Comparison of ENCODE assay signal across 8 cellular contexts in the genomic region with DNA sequence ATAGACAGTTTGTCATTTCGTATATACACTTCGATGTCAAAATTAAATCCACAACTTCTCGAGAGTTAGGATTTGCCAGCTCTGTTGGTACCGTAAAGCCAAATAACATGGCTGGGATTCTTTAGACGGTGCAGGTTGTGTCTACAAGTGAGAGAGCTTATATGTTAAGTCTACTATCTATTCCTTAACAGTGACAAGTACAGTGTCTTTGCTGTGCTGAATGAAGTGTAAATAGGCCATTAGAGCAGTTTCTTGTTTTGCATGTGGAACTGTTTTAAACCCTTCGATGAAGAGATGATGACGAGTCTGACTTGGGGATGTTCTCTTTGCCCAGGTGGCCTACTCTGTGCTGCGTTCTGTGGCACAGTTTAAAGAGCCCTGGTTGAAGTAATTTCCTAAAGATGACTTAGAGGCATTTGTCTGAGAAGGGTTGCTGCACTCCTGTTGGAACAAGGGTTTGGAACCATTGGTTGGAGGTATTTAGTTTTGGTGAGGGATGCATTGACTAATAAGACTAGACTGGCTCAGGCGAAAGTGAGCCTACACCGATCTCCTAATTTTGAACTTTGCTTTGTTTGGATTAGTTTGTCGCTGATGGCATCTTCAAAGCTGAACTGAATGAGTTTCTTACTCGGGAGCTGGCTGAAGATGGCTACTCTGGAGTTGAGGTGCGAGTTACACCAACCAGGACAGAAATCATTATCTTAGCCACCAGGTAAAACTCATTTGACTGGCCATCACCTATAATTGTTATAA. TPM values are rescaled to one million over a fixed set of nuclear protein-coding genes. Genes with fewer than 3 reads are reported as not detected.
DNase-seq lines count a peak whose midpoint lies in the region; ATAC-seq and TF ChIP-seq lines count a peak whose summit lies in the region.

No MANE protein-coding gene starts in this region.

- no peaks in the 10 kb centered on the region for H3K9me3 Mint-ChIP-seq in stimulated activated naive B cell treated with anti-CD40 and anti-IgM and Interleukin-4, amounts not matched to agents 10 μg/mL and 1 μg/mL and 100 μg/mL, for 72 hours

- peaks cover 45 to 59% of the 10 kb centered on the region in 2 donors for H3K36me3 Mint-ChIP-seq in stimulated activated naive B cell treated with anti-CD40 and anti-IgM and Interleukin-4, amounts not matched to agents 10 μg/mL and 1 μg/mL and 100 μg/mL, for 72 hours

- peak; percentile 19 to 29 for ATAC-seq in stimulated activated naive B cell treated with anti-CD40 and anti-IgM and Interleukin-4, amounts not matched to agents 10 μg/mL and 1 μg/mL and 100 μg/mL, for 72 hours (replicated peaks)
- ATAC-seq in GM19324 (IDR thresholded peaks at IDR 0.05; ENCODE audit: low FRiP score, unreplicated experiment) = no peak

- H3K27ac Mint-ChIP-seq in stimulated activated naive B cell treated with anti-CD40 and anti-IgM and Interleukin-4, amounts not matched to agents 10 μg/mL and 1 μg/mL and 100 μg/mL, for 72 hours = peak overlapping the region; percentile 98

- TF ChIP-seq CTCF in C4-2B (conservative IDR thresholded peaks at IDR 0.05) (no peak; the same call in 1 of the 2 replicates), astrocyte of the spinal cord (IDR thresholded peaks at IDR 0.05; ENCODE audit: low read depth, low read length) (no peak)

- H3K27ac ChIP-seq in C4-2B = peak overlapping the region; percentile 95

- DNase-seq in M059J (ENCODE audit: low read depth) (peak; percentile 22), astrocyte of the spinal cord (ENCODE audit: low read depth, low spot score) (no peak), iris pigment epithelial cell (ENCODE audit: low read depth) (peak; percentile 21), epidermal melanocyte (ENCODE audit: insufficient read length, low spot score) (no peak)
- no peak for DNase-seq in stimulated activated naive B cell treated with anti-CD40 and anti-IgM and Interleukin-4, amounts not matched to agents 10 μg/mL and 1 μg/mL and 100 μg/mL, for 72 hours
- DNase-seq in stimulated activated CD4-positive, alpha-beta T cell treated with anti-CD3 and anti-CD28 coated beads, Interleukin-4, amount 100 ng/mL, for 24 hours = no peak

- H3K4me3 Mint-ChIP-seq in stimulated activated naive B cell treated with anti-CD40 and anti-IgM and Interleukin-4, amounts not matched to agents 10 μg/mL and 1 μg/mL and 100 μg/mL, for 72 hours = peak overlapping the region; percentile 97 to 99

- H3K4me3 ChIP-seq in astrocyte of the spinal cord (ENCODE audit: low read depth, low read length) = peak overlapping the region; percentile 100

- H3K4me1 Mint-ChIP-seq in stimulated activated naive B cell treated with anti-CD40 and anti-IgM and Interleukin-4, amounts not matched to agents 10 μg/mL and 1 μg/mL and 100 μg/mL, for 72 hours = peaks cover 32 to 57% of the 10 kb centered on the region in 2 donors

- H3K27me3 Mint-ChIP-seq in stimulated activated naive B cell treated with anti-CD40 and anti-IgM and Interleukin-4, amounts not matched to agents 10 μg/mL and 1 μg/mL and 100 μg/mL, for 72 hours = peaks cover 0 to 5% of the 10 kb centered on the region in 2 donors

- in situ Hi-C loops in astrocyte of the spinal cord (cut with HindIII; ENCODE audit: low sequenced_read_pairs) = no loop called here

RNA-seq across cellular contexts. Expression of gene RPS3, which starts 1.0 kb away (rescaled TPM):
- 795 and 1,166 TPM in 2 replicates for total RNA-seq in M059J (2014; rRNA removed; shearing (Covaris generic))

RNA-seq across cellular contexts. Expression of gene KLHL35, which starts 32.7 kb away (rescaled TPM):
- total RNA-seq in M059J (2014; rRNA removed; shearing (Covaris generic)) = 1.7 and 7.2 TPM in 2 replicates

RNA-seq across cellular contexts. Expression of gene ARRB1, which starts 48.8 kb away (rescaled TPM):
- total RNA-seq in M059J (2014; rRNA removed; shearing (Covaris generic)) = 5.8 and 9.1 TPM in 2 replicates

Comparison
In these comparisons a context has a peak if more than half of its experiments do, and no peak if none do; other contexts are left out.
1. DNase-seq: peak in M059J (single experiment) and iris pigment epithelial cell (single experiment); none in astrocyte of the spinal cord (single experiment), stimulated activated naive B cell treated with anti-CD40 and anti-IgM and Interleukin-4, amounts not matched to agents 10 μg/mL and 1 μg/mL and 100 μg/mL, for 72 hours (single experiment), stimulated activated CD4-positive, alpha-beta T cell treated with anti-CD3 and anti-CD28 coated beads, Interleukin-4, amount 100 ng/mL, for 24 hours (single experiment) and epidermal melanocyte (single experiment).